16 cellular contexts compared by ENCODE assay signal in the genomic region with DNA sequence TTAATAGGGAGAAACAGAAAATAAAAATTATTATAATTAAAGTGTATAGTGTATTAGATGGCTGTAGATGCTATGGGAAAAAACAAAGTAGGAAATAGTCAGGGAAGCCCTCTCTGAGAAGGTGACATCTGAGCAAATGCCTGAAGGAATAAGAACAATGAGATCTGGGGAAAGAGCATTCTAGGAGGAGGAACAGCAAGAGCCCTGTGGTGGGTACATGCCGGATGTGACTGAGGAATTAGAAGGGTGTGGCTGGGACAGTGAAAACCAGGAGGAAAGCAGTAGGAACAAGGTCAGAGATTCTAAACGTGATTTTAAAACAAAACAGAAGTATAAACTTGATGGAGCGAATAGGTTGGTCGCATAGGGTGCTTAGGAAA.
A peak's percentile ranks its signal among the peaks of the same experiment; 100 is the strongest.
DNase-seq lines count a peak whose midpoint lies in the region; ATAC-seq, FAIRE-seq and TF ChIP-seq lines count a peak whose summit lies in the region.
"Had no signal": no experiment of that assay in that cellular context is flagged by ENCODE, and none has a peak within 500 bp of the region (broad histone marks: within the 10 kb centered on the region; RNA-seq: fewer than 3 reads in every experiment).

No MANE protein-coding gene starts in this region.

- H3K4me3 Mint-ChIP-seq in natural killer cell treated with Interleukin-12 subunit alpha and Interleukin-12 subunit beta and Interleukin-15 and Interleukin-18, amount 100 ng/mL, for 72 hours, result peak overlapping the region; percentile 11
- no peak overlapping the region for H3K4me3 Mint-ChIP-seq in natural killer cell
- H3K4me3 Mint-ChIP-seq: activated CD4-positive, alpha-beta T cell treated with anti-CD3 and anti-CD28 coated beads, Interleukin-2, amount 10 ng/mL, durations not matched to agents 7 days and 5 days; T-cell had no signal

- no peaks in the 10 kb centered on the region for H3K9me3 Mint-ChIP-seq in natural killer cell treated with Interleukin-12 subunit alpha and Interleukin-12 subunit beta and Interleukin-15 and Interleukin-18, amount 100 ng/mL, for 72 hours
- no peaks in the 10 kb centered on the region for H3K9me3 Mint-ChIP-seq in natural killer cell
- H3K9me3 Mint-ChIP-seq: activated CD4-positive, alpha-beta T cell treated with anti-CD3 and anti-CD28 coated beads, Interleukin-2, amount 10 ng/mL, durations not matched to agents 7 days and 5 days; T-cell had no signal

- H3K27ac Mint-ChIP-seq in natural killer cell treated with Interleukin-12 subunit alpha and Interleukin-12 subunit beta and Interleukin-15 and Interleukin-18, amount 100 ng/mL, for 72 hours, result peak overlapping the region; percentile 0 to 81
- no peak overlapping the region for H3K27ac Mint-ChIP-seq in natural killer cell
- H3K27ac Mint-ChIP-seq: activated CD4-positive, alpha-beta T cell treated with anti-CD3 and anti-CD28 coated beads, Interleukin-2, amount 10 ng/mL, durations not matched to agents 7 days and 5 days had no signal

- H3K4me1 Mint-ChIP-seq in natural killer cell treated with Interleukin-12 subunit alpha and Interleukin-12 subunit beta and Interleukin-15 and Interleukin-18, amount 100 ng/mL, for 72 hours (ENCODE audit: low read depth in 2 of 2), result peaks cover 47 to 72% of the 10 kb centered on the region in 2 donors
- H3K4me1 Mint-ChIP-seq in natural killer cell, result peaks cover 42 to 43% of the 10 kb centered on the region in 2 donors

- H3K9me3 ChIP-seq in kidney (ENCODE audit: control insufficient read depth in 1 of 2, low read length in 2 of 2), result no peaks in the 10 kb centered on the region
- H3K9me3 ChIP-seq in vagina, result no peaks in the 10 kb centered on the region
- H3K9me3 ChIP-seq: thoracic aorta had no signal

- no peak for ATAC-seq in natural killer cell treated with Interleukin-12 subunit alpha and Interleukin-12 subunit beta and Interleukin-15 and Interleukin-18, amount 100 ng/mL, for 72 hours
- ATAC-seq in natural killer cell (no peak), HG03097 (IDR thresholded peaks at IDR 0.05; ENCODE audit: low FRiP score, unreplicated experiment) (no peak)
- ATAC-seq: T-cell had no signal

- H3K9ac ChIP-seq in kidney (ENCODE audit: low read length in 2 of 2), result no peak overlapping the region

- CTCF ChIA-PET in RWPE1 (lab: Yijun Ruan, JAX), result no interaction called here

- peaks cover 7% of the 10 kb centered on the region for H3K36me3 Mint-ChIP-seq in natural killer cell treated with Interleukin-12 subunit alpha and Interleukin-12 subunit beta and Interleukin-15 and Interleukin-18, amount 100 ng/mL, for 72 hours
- H3K36me3 Mint-ChIP-seq in natural killer cell, result no peaks in the 10 kb centered on the region

- H3K4me1 ChIP-seq in kidney (ENCODE audit: control insufficient read depth in 1 of 2, insufficient read depth in 1 of 2, low read depth in 1 of 2, low read length in 2 of 2) (peaks cover 8 to 10% of the 10 kb centered on the region in 2 donors), vagina (peaks cover 39% of the 10 kb centered on the region)

- intact Hi-C loops in natural killer cell (cut with micrococcal nuclease) (no loop called here), kidney (cut with DNase I) (no loop called here), vagina (cut with DNase I) (no loop called here)

- no peak for DNase-seq in natural killer cell treated with Interleukin-12 subunit alpha and Interleukin-12 subunit beta and Interleukin-15 and Interleukin-18, amount 100 ng/mL, for 72 hours (ENCODE audit: low spot score)
- DNase-seq in natural killer cell (no peak), RWPE1 (ENCODE audit: low spot score) (no peak), kidney (peak; percentile 4), vagina (ENCODE audit: extremely low spot score in 2 of 2) (no peak), DMS 273 (lab: John Stamatoyannopoulos, UW; ENCODE audit: unreplicated experiment) (no peak), NCI-H2227 treated with DMSO at 0.1 percent for 48 hours (lab: John Stamatoyannopoulos, UW) (no peak)
- DNase-seq: activated CD4-positive, alpha-beta T cell treated with anti-CD3 and anti-CD28 coated beads, Interleukin-2, amount 10 ng/mL, durations not matched to agents 7 days and 5 days; activated gamma-delta T cell treated with Interleukin-2 at 50 U/mL for 16 hours; NCI-H446 treated with DMSO at 0.1 percent for 48 hours; stimulated activated CD4-positive, alpha-beta T cell treated with anti-CD3 and anti-CD28 coated beads, Interleukin-15, amount 100 ng/mL, for 24 hours; T-cell had no signal

- no peak for FAIRE-seq in kidney (lab: Jason Lieb, UNC)
- FAIRE-seq: frontal cortex had no signal

- no peak overlapping the region for H3K4me3 ChIP-seq in kidney (ENCODE audit: low read length in 2 of 2)
- H3K4me3 ChIP-seq in vagina, result no peak overlapping the region
- H3K4me3 ChIP-seq: thoracic aorta had no signal

- no peaks in the 10 kb centered on the region for H3K36me3 ChIP-seq in kidney (ENCODE audit: control insufficient read depth in 1 of 2, insufficient read depth in 2 of 2, low read length in 2 of 2)
- no peaks in the 10 kb centered on the region for H3K36me3 ChIP-seq in vagina
- H3K36me3 ChIP-seq: brain microvascular endothelial cell, thoracic aorta had no signal

- TF ChIP-seq CTCF in natural killer cell (IDR thresholded peaks at IDR 0.05) (no peak), RWPE1 (conservative IDR thresholded peaks at IDR 0.05; ENCODE audit: low read depth) (no peak), kidney (IDR thresholded peaks at IDR 0.05; ENCODE audit: borderline replicate concordance, extremely low read depth, insufficient read depth) (no peak), vagina (IDR thresholded peaks at IDR 0.05) (no peak)

- TF ChIP-seq POLR2A in vagina (IDR thresholded peaks at IDR 0.05), result no peak

- no peaks in the 10 kb centered on the region for H3K27me3 ChIP-seq in vagina
- H3K27me3 ChIP-seq: brain microvascular endothelial cell had no signal

- peak overlapping the region; percentile 91 for H3K27ac ChIP-seq in RWPE1
- H3K27ac ChIP-seq in kidney (ENCODE audit: low read depth in 2 of 2, low read length in 2 of 2), result no peak overlapping the region
- H3K27ac ChIP-seq in vagina, result peak overlapping the region; percentile 74

- no peaks in the 10 kb centered on the region for H3K27me3 Mint-ChIP-seq in natural killer cell treated with Interleukin-12 subunit alpha and Interleukin-12 subunit beta and Interleukin-15 and Interleukin-18, amount 100 ng/mL, for 72 hours
- H3K27me3 Mint-ChIP-seq in natural killer cell (ENCODE audit: low read depth in 2 of 2), result no peaks in the 10 kb centered on the region
- H3K27me3 Mint-ChIP-seq: activated CD4-positive, alpha-beta T cell treated with anti-CD3 and anti-CD28 coated beads, Interleukin-2, amount 10 ng/mL, durations not matched to agents 7 days and 5 days; T-cell had no signal

- POLR2A ChIA-PET in RWPE1 (lab: Yijun Ruan, JAX; ENCODE audit: low non-redundant PET), result no interaction called here

Comparison
In these comparisons a context has a peak if more than half of its experiments do, and no peak if none do; other contexts are left out.
1. H3K27ac Mint-ChIP-seq: peak in natural killer cell treated with Interleukin-12 subunit alpha and Interleukin-12 subunit beta and Interleukin-15 and Interleukin-18, amount 100 ng/mL, for 72 hours (2 of 2); none in natural killer cell (0 of 2).
2. H3K27ac ChIP-seq: peak in RWPE1 (single experiment) and vagina (single experiment); none in kidney (0 of 2).